24 cellular contexts compared by ENCODE assay signal in the genomic region with DNA sequence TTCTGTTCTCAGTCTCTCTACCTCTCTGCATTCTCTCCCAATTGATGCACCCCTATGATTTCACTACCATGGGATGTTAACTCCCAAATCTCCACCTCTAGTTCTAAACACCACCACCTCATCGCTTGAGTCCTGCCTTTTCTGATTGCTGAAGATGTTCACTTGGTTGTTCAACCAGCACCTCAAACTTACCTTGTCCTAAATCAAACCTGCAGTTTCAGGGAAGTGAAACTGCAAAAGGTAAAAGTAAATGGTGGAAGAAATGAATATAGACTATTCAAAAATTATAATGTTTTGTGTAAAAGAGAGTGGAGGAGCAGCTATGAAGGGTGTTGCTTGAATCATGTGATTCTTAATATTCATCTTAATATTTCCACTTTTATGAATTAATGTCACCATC.
DNase-seq lines count a peak whose midpoint lies in the region; ATAC-seq and TF ChIP-seq lines count a peak whose summit lies in the region.
"Had no signal": no experiment of that assay in that cellular context is flagged by ENCODE, and none has a peak within 500 bp of the region (broad histone marks: within the 10 kb centered on the region; RNA-seq: fewer than 3 reads in every experiment).

No MANE protein-coding gene starts in this region.

- peaks cover 5% of the 10 kb centered on the region for H3K9me3 Mint-ChIP-seq in neural crest cell

- H3K4me3 Mint-ChIP-seq in neural crest cell: no peak overlapping the region

- H3K36me3 ChIP-seq in OCI-LY3 (replicated peaks; ENCODE audit: low read depth, low read length) (no peaks in the 10 kb centered on the region), aorta (ENCODE audit: control insufficient read depth in 1 of 2, insufficient read depth in 2 of 2, low read length in 1 of 2) (peaks cover 2 to 3% of the 10 kb centered on the region in 2 donors)
- H3K36me3 ChIP-seq: HAP-1 had no signal

- intact Hi-C loops in aorta (cut with DNase I): no loop called here

- H3K27me3 ChIP-seq in OCI-LY3 (ENCODE audit: low read depth, low read length) (no peaks in the 10 kb centered on the region), aorta (ENCODE audit: control insufficient read depth in 1 of 2, insufficient read depth in 2 of 2, low read length in 1 of 2) (no peaks in the 10 kb centered on the region)
- H3K27me3 ChIP-seq: spleen, upper lobe of right lung had no signal

- DNase-seq in neural crest cell (ENCODE audit: low read depth, low spot score) (no peak), SK-N-DZ (ENCODE audit: low spot score) (no peak), aorta (no peak)
- no peak for DNase-seq in stimulated activated CD4-positive, alpha-beta T cell treated with anti-CD3 and anti-CD28 coated beads, Interleukin-2, amount 100 ng/mL, for 48 hours
- DNase-seq: activated CD4-positive, alpha-beta T cell treated with anti-CD3 and anti-CD28 coated beads for 4 hours; activated naive CD4-positive, alpha-beta T cell treated with anti-CD3 and anti-CD28 coated beads, Interleukin-2, amount 50 U/mL, for 16 hours; activated T-cell treated with anti-CD3 and anti-CD28 coated beads, Interleukin-2, amount 50 U/mL, for 48 hours; caudate nucleus; dermis blood vessel endothelial cell; mammary epithelial cell; NCI-H446; PC-3; retina; Right ventricle myocardium superior; spleen; stimulated activated CD4-positive, alpha-beta T cell treated with anti-CD3 and anti-CD28 coated beads, Interleukin-4, amount 100 ng/mL, for 4 hours; upper lobe of right lung had no signal

- peaks cover 41% of the 10 kb centered on the region for H3K36me3 Mint-ChIP-seq in neural crest cell (ENCODE audit: low read depth)

- no peaks in the 10 kb centered on the region for H3K27me3 Mint-ChIP-seq in neural crest cell (ENCODE audit: low read depth)

- H3K4me2 ChIP-seq in OCI-LY3 (ENCODE audit: low read length): peak overlapping the region; percentile 52
- H3K4me2 ChIP-seq: A549 had no signal

- H4K20me1 ChIP-seq in OCI-LY3 (ENCODE audit: insufficient read depth, low read length): no peaks in the 10 kb centered on the region

- H3K27ac Mint-ChIP-seq in neural crest cell (ENCODE audit: unreplicated experiment): peak overlapping the region; percentile 2

- no peak overlapping the region for H3K9ac ChIP-seq in OCI-LY3 (ENCODE audit: low read length)

- H2AFZ ChIP-seq in OCI-LY3 (ENCODE audit: low read depth, low read length): no peak overlapping the region

- 97 to 100% methylated on average over 1 of the region's 1 CpG for WGBS in aorta, 2 donors

- H3K4me1 Mint-ChIP-seq in neural crest cell: peaks cover 14% of the 10 kb centered on the region

- no peaks in the 10 kb centered on the region for H3K9me3 ChIP-seq in OCI-LY3 (ENCODE audit: insufficient read depth, low read length)
- no peaks in the 10 kb centered on the region for H3K9me3 ChIP-seq in aorta (ENCODE audit: control insufficient read depth, low read length)
- H3K9me3 ChIP-seq: A549, HAP-1, upper lobe of right lung had no signal

- H3K27ac ChIP-seq in OCI-LY3 (ENCODE audit: low read length): no peak overlapping the region
- H3K27ac ChIP-seq in aorta (ENCODE audit: low read depth in 1 of 2, low read length in 2 of 2): peak overlapping the region in 1 of 2 donors; percentile 54
- H3K27ac ChIP-seq: A549, C4-2B, spleen, upper lobe of right lung had no signal

- H3K4me3 ChIP-seq in OCI-LY3 (ENCODE audit: low read length): no peak overlapping the region
- no peak overlapping the region for H3K4me3 ChIP-seq in aorta (ENCODE audit: low read length in 2 of 2)
- H3K4me3 ChIP-seq: A549, HAP-1, spleen, upper lobe of right lung had no signal

- ATAC-seq in GM18498 (IDR thresholded peaks at IDR 0.05; ENCODE audit: unreplicated experiment): peak; percentile 42
- peak; percentile 34 for ATAC-seq in GM21447 (IDR thresholded peaks at IDR 0.05; ENCODE audit: unreplicated experiment)
- no peak for ATAC-seq in GM18907 (IDR thresholded peaks at IDR 0.05; ENCODE audit: unreplicated experiment)
- no peak for ATAC-seq in aorta (ENCODE audit: low FRiP score)
- ATAC-seq: A549, upper lobe of right lung had no signal

- TF ChIP-seq CTCF in OCI-LY3 (IDR thresholded peaks at IDR 0.05; ENCODE audit: low read depth, low read length) (no peak), neural crest cell (conservative IDR thresholded peaks at IDR 0.05) (no peak)

- H3K79me2 ChIP-seq in OCI-LY3 (ENCODE audit: low read length): no peaks in the 10 kb centered on the region

- H3K4me1 ChIP-seq in OCI-LY3 (ENCODE audit: low read length): peaks cover 14% of the 10 kb centered on the region
- H3K4me1 ChIP-seq in aorta (ENCODE audit: control insufficient read depth in 1 of 2, insufficient read depth in 2 of 2, low read length in 2 of 2): peaks cover 3% of the 10 kb centered on the region in 2 donors
- H3K4me1 ChIP-seq: A549, spleen, upper lobe of right lung had no signal

Comparison
In these comparisons a context has a peak if more than half of its experiments do, and no peak if none do; other contexts are left out.
1. ATAC-seq: peak in GM18498 (single experiment) and GM21447 (single experiment); none in GM18907 (single experiment) and aorta (single experiment).